In genomic region chr6:55886185-55886836, GRCh38 we compare ENCODE assay signal across 11 cellular contexts. TPM values are rescaled to one million over a fixed set of nuclear protein-coding genes. Genes with fewer than 3 reads are reported as not detected.
DNase-seq lines count a peak whose midpoint lies in the region; ATAC-seq, FAIRE-seq and TF ChIP-seq lines count a peak whose summit lies in the region.
"Had no signal": no experiment of that assay in that cellular context is flagged by ENCODE, and none has a peak within 500 bp of the region (broad histone marks: within the 10 kb centered on the region; RNA-seq: fewer than 3 reads in every experiment).

No MANE protein-coding gene starts in this region.

- H3K27ac Mint-ChIP-seq in glutamatergic neuron (ENCODE audit: unreplicated experiment), result no peak overlapping the region
- no peak overlapping the region for H3K27ac Mint-ChIP-seq in activated naive CD4-positive, alpha-beta T cell treated with anti-CD3 and anti-CD28 coated beads, Interleukin-2, amount 10 ng/mL, durations not matched to agents 7 days and 5 days
- H3K27ac Mint-ChIP-seq: stimulated activated naive CD8-positive, alpha-beta T cell treated with anti-CD3 and anti-CD28 coated beads, Interleukin-15, Interleukin-2, amounts not matched to agents 100 ng/mL and 50 ng/mL, for 24 hours had no signal

- no peak overlapping the region for H3K4me3 ChIP-seq in SJSA1

- H3K4me1 ChIP-seq in SJSA1 (replicated peaks), result peaks cover 25% of the 10 kb centered on the region

- no peak for ATAC-seq in HG02588 (IDR thresholded peaks at IDR 0.05; ENCODE audit: unreplicated experiment)
- ATAC-seq: Right ventricle myocardium inferior had no signal

- no peaks in the 10 kb centered on the region for H3K4me1 Mint-ChIP-seq in glutamatergic neuron (ENCODE audit: low read depth, unreplicated experiment)
- no peaks in the 10 kb centered on the region for H3K4me1 Mint-ChIP-seq in activated naive CD4-positive, alpha-beta T cell treated with anti-CD3 and anti-CD28 coated beads, Interleukin-2, amount 10 ng/mL, durations not matched to agents 7 days and 5 days

- H3K27me3 Mint-ChIP-seq in glutamatergic neuron (ENCODE audit: unreplicated experiment), result no peaks in the 10 kb centered on the region
- H3K27me3 Mint-ChIP-seq in activated naive CD4-positive, alpha-beta T cell treated with anti-CD3 and anti-CD28 coated beads, Interleukin-2, amount 10 ng/mL, durations not matched to agents 7 days and 5 days, result no peaks in the 10 kb centered on the region
- H3K27me3 Mint-ChIP-seq: stimulated activated naive CD8-positive, alpha-beta T cell treated with anti-CD3 and anti-CD28 coated beads, Interleukin-15, Interleukin-2, amounts not matched to agents 100 ng/mL and 50 ng/mL, for 24 hours had no signal

- H3K9me3 Mint-ChIP-seq in glutamatergic neuron (ENCODE audit: unreplicated experiment), result no peaks in the 10 kb centered on the region
- no peaks in the 10 kb centered on the region for H3K9me3 Mint-ChIP-seq in activated naive CD4-positive, alpha-beta T cell treated with anti-CD3 and anti-CD28 coated beads, Interleukin-2, amount 10 ng/mL, durations not matched to agents 7 days and 5 days
- H3K9me3 Mint-ChIP-seq: stimulated activated naive CD8-positive, alpha-beta T cell treated with anti-CD3 and anti-CD28 coated beads, Interleukin-15, Interleukin-2, amounts not matched to agents 100 ng/mL and 50 ng/mL, for 24 hours had no signal

- H3K27me3 ChIP-seq in SJSA1 (replicated peaks), result no peaks in the 10 kb centered on the region

- no peaks in the 10 kb centered on the region for H3K9me3 ChIP-seq in SJSA1 (replicated peaks)

- no peak for DNase-seq in SJSA1 (ENCODE audit: low read depth in 1 of 2, low spot score in 2 of 2)
- no peak for DNase-seq in glutamatergic neuron
- no peak for DNase-seq in NCI-H2171 treated with DMSO at 0.1 percent for 48 hours (lab: John Stamatoyannopoulos, UW)
- DNase-seq in activated naive CD4-positive, alpha-beta T cell treated with anti-CD3 and anti-CD28 coated beads, Interleukin-2, amount 10 ng/mL, durations not matched to agents 7 days and 5 days, result no peak
- DNase-seq in stimulated activated CD4-positive, alpha-beta T cell treated with anti-CD3 and anti-CD28 coated beads, Interleukin-4, amount 100 ng/mL, for 4 hours, result no peak
- DNase-seq: amygdala had no signal

- no peaks in the 10 kb centered on the region for H3K36me3 ChIP-seq in SJSA1

- TF ChIP-seq CTCF in GM12872 (IDR thresholded peaks at IDR 0.05; ENCODE audit: insufficient read depth, low read depth, low read length) (0 out of 3 replicates have a peak, but pooled peaks have one; percentile 8), glutamatergic neuron (IDR thresholded peaks at IDR 0.05; ENCODE audit: partially characterized antibody, unreplicated experiment) (peak; percentile 57)

- no peak overlapping the region for H3K4me3 Mint-ChIP-seq in glutamatergic neuron (ENCODE audit: unreplicated experiment)
- H3K4me3 Mint-ChIP-seq in activated naive CD4-positive, alpha-beta T cell treated with anti-CD3 and anti-CD28 coated beads, Interleukin-2, amount 10 ng/mL, durations not matched to agents 7 days and 5 days, result no peak overlapping the region
- H3K4me3 Mint-ChIP-seq: stimulated activated naive CD8-positive, alpha-beta T cell treated with anti-CD3 and anti-CD28 coated beads, Interleukin-15, Interleukin-2, amounts not matched to agents 100 ng/mL and 50 ng/mL, for 24 hours had no signal

- peak; percentile 97 for FAIRE-seq in A204.1 (lab: Jason Lieb, UNC)

- CTCF ChIA-PET in activated naive CD4-positive, alpha-beta T cell treated with anti-CD3 and anti-CD28 coated beads, Interleukin-2, amount 10 ng/mL, durations not matched to agents 7 days and 5 days (lab: Charles Lee), result no interaction called here

- H3K27ac ChIP-seq in SJSA1, result 0 out of 2 replicates have a peak overlapping the region, but pooled peaks have one; percentile 10

- no peaks in the 10 kb centered on the region for H3K36me3 Mint-ChIP-seq in glutamatergic neuron (ENCODE audit: unreplicated experiment)
- no peaks in the 10 kb centered on the region for H3K36me3 Mint-ChIP-seq in activated naive CD4-positive, alpha-beta T cell treated with anti-CD3 and anti-CD28 coated beads, Interleukin-2, amount 10 ng/mL, durations not matched to agents 7 days and 5 days

RNA-seq across cellular contexts. Expression of gene BMP5, which starts 10.9 kb away (rescaled TPM):
- total RNA-seq in SJSA1 (2014; rRNA removed; shearing (Covaris generic)), result 1.6 TPM in 2 replicates
- total RNA-seq in glutamatergic neuron (ENCODE audit: unreplicated experiment), result 1.1 TPM
